12 cellular contexts compared by ENCODE assay signal in genomic region chr17:81863833-81864768, GRCh38. TPM values are rescaled to one million over a fixed set of nuclear protein-coding genes. Genes with fewer than 3 reads are reported as not detected.
A peak's percentile ranks its signal among the peaks of the same experiment; 100 is the strongest.
DNase-seq lines count a peak whose midpoint lies in the region; ATAC-seq and TF ChIP-seq lines count a peak whose summit lies in the region.
"Had no signal": no experiment of that assay in that cellular context is flagged by ENCODE, and none has a peak within 500 bp of the region (broad histone marks: within the 10 kb centered on the region; RNA-seq: fewer than 3 reads in every experiment).

No MANE protein-coding gene starts in this region.

- H3K4me2 ChIP-seq in OCI-LY7 (ENCODE audit: low read length): peak overlapping the region; percentile 85

- H3K79me2 ChIP-seq in OCI-LY7 (ENCODE audit: insufficient read depth, low read depth, low read length): peaks cover 42% of the 10 kb centered on the region

- TF ChIP-seq CTCF in OCI-LY7 (conservative IDR thresholded peaks at IDR 0.05; ENCODE audit: low read length) (peak; percentile 61), osteocyte (IDR thresholded peaks at IDR 0.05) (no peak)

- H3K4me1 Mint-ChIP-seq in osteocyte (ENCODE audit: unreplicated experiment): peaks cover 44% of the 10 kb centered on the region

- H3K36me3 ChIP-seq in OCI-LY7 (ENCODE audit: insufficient read depth, low read length): peaks cover 72% of the 10 kb centered on the region

- H3K4me3 Mint-ChIP-seq in osteocyte (ENCODE audit: unreplicated experiment): no peak overlapping the region

- peaks cover 62% of the 10 kb centered on the region for H3K4me1 ChIP-seq in OCI-LY7 (ENCODE audit: insufficient read depth, low read length, poor library complexity, severe bottlenecking)

- H3K9me2 ChIP-seq in OCI-LY7 (ENCODE audit: insufficient read depth, low read length): no peaks in the 10 kb centered on the region

- H3K9me3 Mint-ChIP-seq in osteocyte (ENCODE audit: unreplicated experiment): no peaks in the 10 kb centered on the region

- no peaks in the 10 kb centered on the region for H3K27me3 Mint-ChIP-seq in osteocyte (ENCODE audit: unreplicated experiment)

- ATAC-seq in GM18505 (IDR thresholded peaks at IDR 0.05; ENCODE audit: unreplicated experiment) (no peak), GM18520 (IDR thresholded peaks at IDR 0.05; ENCODE audit: unreplicated experiment) (no peak), HG03039 (IDR thresholded peaks at IDR 0.05; ENCODE audit: unreplicated experiment) (no peak), GM18498 (IDR thresholded peaks at IDR 0.05; ENCODE audit: unreplicated experiment) (no peak), GM21526 (IDR thresholded peaks at IDR 0.05; ENCODE audit: low FRiP score, unreplicated experiment) (no peak)

- H4K20me1 ChIP-seq in OCI-LY7 (ENCODE audit: insufficient read depth, low read length): peaks cover 14% of the 10 kb centered on the region; the same call in 1 of the 2 replicates

- H3K27ac Mint-ChIP-seq in osteocyte (ENCODE audit: unreplicated experiment): peak overlapping the region; percentile 23

- H3K9me3 ChIP-seq in OCI-LY7 (ENCODE audit: low read length): no peaks in the 10 kb centered on the region

- POLR2A ChIA-PET in OCI-LY7 (lab: Charles Lee): interaction anchor here (0.8 kb wide), 1 partner anchor 153 kb away, joined by 5 read pairs; no protein-coding TSS in a partner anchor

- peak; percentile 12 for TF ChIP-seq POLR2A in GM18505 (IDR thresholded peaks at IDR 0.05; ENCODE audit: borderline replicate concordance, extremely low read depth, insufficient read depth, insufficient read length)

- H3K4me3 ChIP-seq in OCI-LY7 (ENCODE audit: low read depth, low read length, poor library complexity, severe bottlenecking): no peak overlapping the region

- CTCF ChIA-PET in OCI-LY7 (lab: Charles Lee; ENCODE audit: unreplicated experiment): no interaction called here

- H2AFZ ChIP-seq in OCI-LY7 (ENCODE audit: low read length): no peak overlapping the region

- DNase-seq in OCI-LY7 (ENCODE audit: low spot score) (peak; percentile 47), ecto neural progenitor cell (ENCODE audit: low spot score) (peak; percentile 48), osteocyte (ENCODE audit: extremely low spot score, unreplicated experiment) (no peak)
- DNase-seq: cortex of kidney, NCI-H1694 treated with DMSO at 0.1 percent for 48 hours, Right ventricle myocardium superior had no signal

- H3K36me3 Mint-ChIP-seq in osteocyte (ENCODE audit: unreplicated experiment): peaks cover 8% of the 10 kb centered on the region

- intact Hi-C loops in OCI-LY7 (cut with micrococcal nuclease; ENCODE audit: unreplicated experiment): no loop called here

- H3K27ac ChIP-seq in OCI-LY7 (ENCODE audit: low read depth, low read length, poor library complexity, severe bottlenecking): no peak overlapping the region

- BruUV-seq in OCI-LY7 (replicated peaks; lab: Mats Ljungman, UMichigan): no TSS peak

RNA-seq across cellular contexts. Expression of gene P4HB, which starts 3.8 kb away (rescaled TPM):
- 388 and 393 TPM in 2 replicates for total RNA-seq in OCI-LY7 (2014; rRNA removed; shearing (Covaris generic))
- 502 and 577 TPM in 2 replicates for total RNA-seq in OCI-LY7 (2022)
- 792 and 837 TPM in 2 replicates for total RNA-seq in osteocyte

RNA-seq across cellular contexts. Expression of gene ARHGDIA, which starts 7.0 kb away (rescaled TPM):
- total RNA-seq in OCI-LY7 (2014; rRNA removed; shearing (Covaris generic)): 233 and 265 TPM in 2 replicates
- total RNA-seq in OCI-LY7 (2022): 663 and 715 TPM in 2 replicates
- total RNA-seq in osteocyte: 430 and 433 TPM in 2 replicates

RNA-seq across cellular contexts. Expression of gene ALYREF, which starts 27.3 kb away (rescaled TPM):
- total RNA-seq in OCI-LY7 (2014; rRNA removed; shearing (Covaris generic)): 474 and 621 TPM in 2 replicates
- total RNA-seq in OCI-LY7 (2022) (377 and 431 TPM in 2 replicates), osteocyte (72.6 and 78.5 TPM in 2 replicates)

RNA-seq across cellular contexts. Expression of gene ANAPC11, which starts 27.4 kb away (rescaled TPM):
- 265 and 315 TPM in 2 replicates for total RNA-seq in OCI-LY7 (2014; rRNA removed; shearing (Covaris generic))
- total RNA-seq in OCI-LY7 (2022) (225 and 227 TPM in 2 replicates), osteocyte (119 and 138 TPM in 2 replicates)

RNA-seq across cellular contexts. Expression of gene PPP1R27, which starts 29.3 kb away (rescaled TPM):
- total RNA-seq in OCI-LY7 (2014; rRNA removed; shearing (Covaris generic)): not detected in 2 replicates
- not detected in 2 replicates for total RNA-seq in OCI-LY7 (2022)
- 0.62 TPM in 1 of 2 replicates, not detected in the other for total RNA-seq in osteocyte
- total RNA-seq: pulmonary artery endothelial cell, Right ventricle myocardium superior had no signal
